29 cellular contexts compared by ENCODE assay signal in the genomic region with DNA sequence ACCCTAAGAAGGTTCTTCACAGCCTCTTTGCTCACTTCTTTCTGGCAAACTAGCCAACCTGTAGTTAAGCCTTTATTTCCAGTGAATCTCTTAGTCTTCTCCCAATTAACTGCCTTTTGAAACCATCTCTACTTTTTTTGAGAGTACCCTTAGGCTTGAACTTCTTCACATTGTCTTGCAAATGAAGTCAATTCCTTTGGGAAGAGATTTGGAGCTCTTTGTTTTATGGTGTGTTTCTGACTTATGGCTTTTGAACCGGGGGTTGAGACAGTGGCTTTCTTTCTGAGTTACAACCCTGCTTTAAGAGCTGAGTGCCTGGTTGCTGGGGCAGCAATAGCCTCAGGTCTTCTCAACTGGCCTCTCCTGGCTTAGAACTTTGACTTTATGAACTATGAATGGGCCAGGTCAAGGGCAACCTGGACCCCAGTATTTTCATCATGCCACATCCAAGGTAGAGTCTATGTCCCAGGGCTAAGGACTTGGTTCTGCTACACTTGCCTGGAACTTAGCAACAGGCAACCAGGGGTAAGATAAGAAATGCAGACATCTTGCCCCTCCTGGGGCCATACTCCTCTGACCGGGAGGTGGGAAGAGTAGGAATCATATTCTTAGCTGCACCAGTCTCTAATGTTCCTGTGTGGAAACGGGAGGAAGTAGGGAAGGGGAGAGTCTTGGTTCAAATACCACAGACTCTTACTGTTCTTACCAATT. TPM values are rescaled to one million over a fixed set of nuclear protein-coding genes. Genes with fewer than 3 reads are reported as not detected.
DNase-seq lines count a peak whose midpoint lies in the region; ATAC-seq, FAIRE-seq and TF ChIP-seq lines count a peak whose summit lies in the region.
"Had no signal": no experiment of that assay in that cellular context is flagged by ENCODE, and none has a peak within 500 bp of the region (broad histone marks: within the 10 kb centered on the region; RNA-seq: fewer than 3 reads in every experiment).

No MANE protein-coding gene starts in this region.

- no peak overlapping the region for H3K9ac ChIP-seq in GM12878 (ENCODE audit: control insufficient read depth, insufficient read depth, low read length)
- H3K9ac ChIP-seq: BLaER1 had no signal

- H3K9me3 ChIP-seq in CD4-positive, alpha-beta T cell (ENCODE audit: control insufficient read depth, low read length) = no peaks in the 10 kb centered on the region
- H3K9me3 ChIP-seq in GM12878 (replicated peaks; ENCODE audit: control insufficient read depth, insufficient read depth, low read length) = no peaks in the 10 kb centered on the region; the same call in 2 of the 3 replicates
- H3K9me3 ChIP-seq: BLaER1, breast epithelium, upper lobe of left lung had no signal

- TF ChIP-seq RAD21 in GM12878 (IDR thresholded peaks at IDR 0.05; ENCODE audit: insufficient read depth, low read depth, low read length) = no peak

- DNase-seq in CD4-positive, alpha-beta T cell = no peak
- no peak for DNase-seq in H54 (ENCODE audit: insufficient read length, low spot score)
- DNase-seq in GM12878 (ENCODE audit: low read depth, low spot score) = no peak
- DNase-seq in memory B cell (ENCODE audit: low spot score in 2 of 2) = no peak
- no peak for DNase-seq in DMS53 treated with DMSO at 0.1 percent for 48 hours (lab: John Stamatoyannopoulos, UW; ENCODE audit: unreplicated experiment)
- no peak for DNase-seq in NCI-H2196 (lab: John Stamatoyannopoulos, UW; ENCODE audit: unreplicated experiment)
- no peak for DNase-seq in NCI-H2171 treated with DMSO at 0.1 percent for 48 hours (lab: John Stamatoyannopoulos, UW)
- DNase-seq: activated CD4-positive, alpha-beta T cell treated with anti-CD3 and anti-CD28 coated beads for 4 hours; activated gamma-delta T cell; activated naive CD8-positive, alpha-beta T cell treated with anti-CD3 and anti-CD28 coated beads for 36 hours; activated T-cell treated with anti-CD3 and anti-CD28 coated beads, Interleukin-2, amount 50 U/mL, for 1 hour; anterior cingulate cortex; DND-41; H7; Kasumi-1; left ventricle myocardium superior; NCI-H1417 treated with DMSO at 0.1 percent for 48 hours; NCI-H2081 treated with DMSO at 0.1 percent for 48 hours; T-helper 9 cell; upper lobe of left lung had no signal

- no peak overlapping the region for H3K4me3 ChIP-seq in GM12878
- H3K4me3 ChIP-seq: BLaER1, breast epithelium, hepatocyte, upper lobe of left lung had no signal

- WGBS in GM12878 (ENCODE audit: insufficient coverage, insufficient replicate concordance, low lambda C conversion rate, missing lambda C conversion rate) = 95% methylated on average over 3 of the region's 3 CpGs

- H3K9me3 Mint-ChIP-seq in CD4-positive, alpha-beta T cell = no peaks in the 10 kb centered on the region
- H3K9me3 Mint-ChIP-seq in memory B cell = no peaks in the 10 kb centered on the region
- H3K9me3 Mint-ChIP-seq: activated naive CD8-positive, alpha-beta T cell treated with anti-CD3 and anti-CD28 coated beads for 36 hours; stimulated activated memory B cell treated with anti-CD40 and anti-IgM and Interleukin-4, amounts not matched to agents 10 μg/mL and 1 μg/mL and 100 μg/mL, for 72 hours had no signal

- intact Hi-C loops in CD4-positive, alpha-beta T cell (cut with DNase I, micrococcal nuclease) = no loop called here
- intact Hi-C loops in GM12878 (cut with micrococcal nuclease; ENCODE audit: unreplicated experiment) = no loop called here

- no peak for ATAC-seq in CD4-positive, alpha-beta T cell (ENCODE audit: poor library complexity)
- ATAC-seq in GM12878 = no peak
- no peak for ATAC-seq in memory B cell (ENCODE audit: low read depth)
- no peak for ATAC-seq in GM19351 (IDR thresholded peaks at IDR 0.05; ENCODE audit: unreplicated experiment)
- ATAC-seq: left ventricle myocardium superior; Right ventricle myocardium inferior; stimulated activated memory B cell treated with anti-CD40 and anti-IgM and Interleukin-4, amounts not matched to agents 10 μg/mL and 1 μg/mL and 100 μg/mL, for 72 hours had no signal

- peaks cover 0 to 9% of the 10 kb centered on the region in 2 experiments; a peak in 2 of 4 replicates for H3K36me3 ChIP-seq in GM12878 (ENCODE audit: control insufficient read depth in 2 of 2, insufficient read depth in 2 of 2, low read length in 1 of 2)
- H3K36me3 ChIP-seq: breast epithelium had no signal

- FAIRE-seq in H54 (lab: Jason Lieb, UNC) (peak; percentile 50), GM12878 (lab: Jason Lieb, UNC) (peak; percentile 44)
- FAIRE-seq: islet of Langerhans had no signal

- peaks cover 78% of the 10 kb centered on the region for H3K36me3 Mint-ChIP-seq in CD4-positive, alpha-beta T cell (ENCODE audit: low read depth)
- H3K36me3 Mint-ChIP-seq in memory B cell = peaks cover 26% of the 10 kb centered on the region

- H3K4me1 Mint-ChIP-seq in CD4-positive, alpha-beta T cell (ENCODE audit: low read depth) = peaks cover 54% of the 10 kb centered on the region
- H3K4me1 Mint-ChIP-seq in memory B cell = peaks cover 6% of the 10 kb centered on the region
- H3K4me1 Mint-ChIP-seq: mesothelial cell of epicardium had no signal

- H3K27ac ChIP-seq in CD4-positive, alpha-beta T cell (ENCODE audit: low read depth, low read length) = no peak overlapping the region
- no peak overlapping the region for H3K27ac ChIP-seq in GM12878 (ENCODE audit: control insufficient read depth, insufficient read depth)
- H3K27ac ChIP-seq: BLaER1, breast epithelium, hepatocyte, HL-60, upper lobe of left lung had no signal

- H3K79me2 ChIP-seq in GM12878 (ENCODE audit: control insufficient read depth, insufficient read depth, low read length) = no peaks in the 10 kb centered on the region
- H3K79me2 ChIP-seq: hepatocyte had no signal

- H3K4me3 Mint-ChIP-seq in CD4-positive, alpha-beta T cell = no peak overlapping the region
- no peak overlapping the region for H3K4me3 Mint-ChIP-seq in memory B cell
- H3K4me3 Mint-ChIP-seq: activated naive CD8-positive, alpha-beta T cell treated with anti-CD3 and anti-CD28 coated beads for 36 hours; mesothelial cell of epicardium; stimulated activated memory B cell treated with anti-CD40 and anti-IgM and Interleukin-4, amounts not matched to agents 10 μg/mL and 1 μg/mL and 100 μg/mL, for 72 hours had no signal

- no peaks in the 10 kb centered on the region for H4K20me1 ChIP-seq in GM12878 (ENCODE audit: control insufficient read depth, insufficient read depth)
- H4K20me1 ChIP-seq: BLaER1 had no signal

- BruUV-seq in GM12878 (replicated peaks; lab: Mats Ljungman, UMichigan) = no TSS peak

- SMC1A ChIA-PET in GM12878 (lab: Charles Lee; ENCODE audit: uncharacterized antibody, unreplicated experiment) = interaction anchor here (0.6 to 1.2 kb wide), 2 partner anchors 47 to 140 kb away, joined by 3 to 4 read pairs; no protein-coding TSS in a partner anchor

- no peak for TF ChIP-seq CTCF in CD4-positive, alpha-beta T cell (IDR thresholded peaks at IDR 0.05)
- TF ChIP-seq CTCF in GM12878 (IDR thresholded peaks at IDR 0.05 in 2 of 3, conservative IDR thresholded peaks at IDR 0.05 in 1 of 3; ENCODE audit: control insufficient read depth in 2 of 3, extremely low read depth in 1 of 3, insufficient read depth in 1 of 3, low read depth in 3 of 3, low read length in 3 of 3) = no peak

- H3K27me3 Mint-ChIP-seq in CD4-positive, alpha-beta T cell = no peaks in the 10 kb centered on the region
- no peaks in the 10 kb centered on the region for H3K27me3 Mint-ChIP-seq in memory B cell
- H3K27me3 Mint-ChIP-seq: activated naive CD8-positive, alpha-beta T cell treated with anti-CD3 and anti-CD28 coated beads for 36 hours; stimulated activated memory B cell treated with anti-CD40 and anti-IgM and Interleukin-4, amounts not matched to agents 10 μg/mL and 1 μg/mL and 100 μg/mL, for 72 hours had no signal

- no peaks in the 10 kb centered on the region for H3K4me1 ChIP-seq in GM12878 (ENCODE audit: control insufficient read depth, insufficient read depth, low read length)
- H3K4me1 ChIP-seq: BLaER1, upper lobe of left lung had no signal

- H3K4me2 ChIP-seq in GM12878 (ENCODE audit: control insufficient read depth, insufficient read depth) = no peak overlapping the region
- H3K4me2 ChIP-seq: BLaER1, hepatocyte had no signal

- in situ Hi-C loops in GM12878 (cut with MboI) = no loop called here

- no peaks in the 10 kb centered on the region for H3K27me3 ChIP-seq in CD4-positive, alpha-beta T cell (ENCODE audit: control insufficient read depth, insufficient read depth, low read length)
- H3K27me3 ChIP-seq in GM12878 (replicated peaks in 1 of 2; ENCODE audit: control insufficient read depth in 2 of 2, insufficient read depth in 2 of 2, low read length in 1 of 2) = no peaks in the 10 kb centered on the region
- H3K27me3 ChIP-seq: BLaER1, breast epithelium, hepatocyte, upper lobe of left lung had no signal

- CTCF ChIA-PET in CD4-positive, alpha-beta T cell (lab: Charles Lee) = no interaction called here
- CTCF ChIA-PET in GM12878 (lab: Yijun Ruan, JAX) = interaction anchor here (1.1 kb wide), 1 partner anchor 9 kb away, joined by 3 read pairs; no protein-coding TSS in a partner anchor

- peak overlapping the region; percentile 37 for H3K27ac Mint-ChIP-seq in CD4-positive, alpha-beta T cell
- peak overlapping the region; percentile 25 for H3K27ac Mint-ChIP-seq in memory B cell
- H3K27ac Mint-ChIP-seq: activated naive CD8-positive, alpha-beta T cell treated with anti-CD3 and anti-CD28 coated beads for 36 hours; mesothelial cell of epicardium; stimulated activated memory B cell treated with anti-CD40 and anti-IgM and Interleukin-4, amounts not matched to agents 10 μg/mL and 1 μg/mL and 100 μg/mL, for 72 hours had no signal

- RAD21 ChIA-PET in GM12878 (lab: Charles Lee; ENCODE audit: unreplicated experiment) = no interaction called here

- no peak overlapping the region for H2AFZ ChIP-seq in GM12878 (ENCODE audit: control insufficient read depth, low read depth, low read length)
- H2AFZ ChIP-seq: hepatocyte had no signal

- no peak for TF ChIP-seq EP300 in GM12878 (IDR thresholded peaks at IDR 0.05; ENCODE audit: borderline replicate concordance in 1 of 2, control insufficient read depth in 1 of 2, low read depth in 2 of 2, low read length in 2 of 2)

- no peak for TF ChIP-seq POLR2A in H54 (IDR thresholded peaks at IDR 0.05; ENCODE audit: low read depth, low read length)
- TF ChIP-seq POLR2A in GM12878 (IDR thresholded peaks at IDR 0.05; ENCODE audit: low read depth, low read length) = no peak

- POLR2A ChIA-PET in CD4-positive, alpha-beta T cell (lab: Charles Lee) = no interaction called here
- POLR2A ChIA-PET in GM12878 (lab: Charles Lee) = no interaction called here

RNA-seq across cellular contexts. Expression of a gene that starts 53.0 kb away (rescaled TPM):
- total RNA-seq in CD4-positive, alpha-beta T cell = 10 to 100 TPM; 31.5 to 33.7 TPM
- total RNA-seq in GM12878 (2013; cell fraction: nucleolus; rRNA removed) = 68.8 and 98.9 TPM in 2 replicates
- total RNA-seq in GM12878 (2014; rRNA removed) = 23.7 and 28.9 TPM in 2 replicates
- total RNA-seq in GM12878 (2014; rRNA removed; fragmentation: Illumina TruSeq; extraction: Trizol) = 28.0 and 28.1 TPM in 2 replicates
- 19.2 and 19.9 TPM in 2 replicates for total RNA-seq in GM12878 (2021)
- polyA plus RNA-seq in GM12878 (2011; ENCODE audit: low read depth) = 3.9 TPM
- polyA plus RNA-seq in GM12878 (2011; rRNA removed) = 32.4 and 43.8 TPM in 2 replicates
- polyA plus RNA-seq in GM12878 (2011; cell fraction: cytosol; rRNA removed) = 17.3 and 17.9 TPM in 2 replicates
- polyA plus RNA-seq in GM12878 (2011; cell fraction: nucleus; rRNA removed) = 14.2 and 16.3 TPM in 2 replicates
- 5.1 and 6.1 TPM in 2 replicates for polyA plus RNA-seq in GM12878 (2012)
- 15.0 and 19.0 TPM in 2 replicates for polyA plus RNA-seq in GM12878 (2014; fragmentation: Illumina TruSeq; extraction: Trizol)
- 10 to 100 TPM in 1 of 2 experiments, 1 to 10 TPM in 1; 6.2 to 17.2 TPM for polyA plus RNA-seq in GM12878 (2014; fragmentation: Nextera tagmentation; extraction: Ambion mirVana)
- polyA plus RNA-seq in GM12878 (2014; rRNA removed) = 7.9 and 9.9 TPM in 2 replicates
- polyA plus RNA-seq in GM12878 (2016; fragmentation: Nextera tagmentation; extraction: Ambion mirVana) = 10 to 100 TPM; 12.4 to 14.8 TPM
- polyA minus RNA-seq in GM12878 (2011; rRNA and poly(A)+ RNA removed) = 94.7 and 100 TPM in 2 replicates
- polyA minus RNA-seq in GM12878 (2011; cell fraction: cytosol; rRNA and poly(A)+ RNA removed) = 22.9 and 24.8 TPM in 2 replicates
- polyA minus RNA-seq in GM12878 (2011; cell fraction: nucleus; rRNA and poly(A)+ RNA removed) = 65.0 and 89.4 TPM in 2 replicates
